21 cellular contexts compared by ENCODE assay signal in genomic region chr1:54977533-54977932, GRCh38. TPM values are rescaled to one million over a fixed set of nuclear protein-coding genes. Genes with fewer than 3 reads are reported as not detected.
"Had no signal": no experiment of that assay in that cellular context is flagged by ENCODE, and none has a peak within 500 bp of the region (broad histone marks: within the 10 kb centered on the region; RNA-seq: fewer than 3 reads in every experiment).

No MANE protein-coding gene starts in this region.

RNA-seq across cellular contexts. Expression of gene TMEM61, which starts 2.9 kb away (rescaled TPM):
- total RNA-seq: liver; naive thymus-derived CD8-positive, alpha-beta T cell; neural crest cell; osteoblast; pulmonary artery endothelial cell; right atrium auricular region; skeletal muscle tissue; temporal lobe; urinary bladder had no signal
- polyA plus RNA-seq: immature natural killer cell; liver; naive thymus-derived CD8-positive, alpha-beta T cell had no signal

RNA-seq across cellular contexts. Expression of gene BSND, which starts 21.2 kb away (rescaled TPM):
- total RNA-seq: left cardiac atrium; left lung; lower lobe of right lung; mammary epithelial cell; mucosa of gallbladder; naive thymus-derived CD8-positive, alpha-beta T cell; neural crest cell; osteoblast; pancreas; progenitor cell of endocrine pancreas; pulmonary artery endothelial cell; right atrium auricular region; right lobe of liver; skeletal muscle tissue; smooth muscle cell; temporal lobe; thyroid gland; urinary bladder; vagina had no signal
- polyA plus RNA-seq: immature natural killer cell; liver; mammary epithelial cell; naive thymus-derived CD8-positive, alpha-beta T cell; smooth muscle cell; urinary bladder had no signal
